30 cellular contexts compared by ENCODE assay signal in genomic region chr22:36532466-36532865, GRCh38.
"Had no signal": no experiment of that assay in that cellular context is flagged by ENCODE, and none has a peak within 500 bp of the region (broad histone marks: within the 10 kb centered on the region; RNA-seq: fewer than 3 reads in every experiment).

No MANE protein-coding gene starts in this region.

- H3K27me3 Mint-ChIP-seq: activated CD4-positive, alpha-beta T cell treated with anti-CD3 and anti-CD28 coated beads, Interleukin-2, amount 10 ng/mL, durations not matched to agents 7 days and 5 days; activated T-cell treated with anti-CD3 and anti-CD28 coated beads, Interleukin-2, amount 50 U/mL, for 24 hours had no signal

- H3K4me3 ChIP-seq: ascending aorta, breast epithelium, cardiac muscle cell, coronary artery, dorsolateral prefrontal cortex, gastrocnemius medialis, heart left ventricle had no signal

- H3K4me3 Mint-ChIP-seq: activated CD4-positive, alpha-beta memory T cell treated with anti-CD3 and anti-CD28 coated beads, Interleukin-2, amount 10 ng/mL, durations not matched to agents 7 days and 5 days; activated CD4-positive, alpha-beta T cell treated with anti-CD3 and anti-CD28 coated beads, Interleukin-2, amount 10 ng/mL, durations not matched to agents 7 days and 5 days; activated naive CD4-positive, alpha-beta T cell treated with anti-CD3 and anti-CD28 coated beads, Interleukin-2, amount 10 ng/mL, durations not matched to agents 7 days and 5 days; activated naive CD8-positive, alpha-beta T cell treated with anti-CD3 and anti-CD28 coated beads, Interleukin-2, amount 10 ng/mL, durations not matched to agents 7 days and 5 days; activated T-cell treated with anti-CD3 and anti-CD28 coated beads, Interleukin-2, amount 50 U/mL, for 24 hours; dendritic cell treated with granulocyte-macrophage colony-stimulating factor and Interleukin-4, amounts not matched to agents 40 ng/mL and 50 ng/mL, for 4 days; endodermal cell had no signal

- DNase-seq: activated CD4-positive, alpha-beta memory T cell treated with anti-CD3 and anti-CD28 coated beads, Interleukin-2, amount 10 ng/mL, durations not matched to agents 7 days and 5 days; activated CD4-positive, alpha-beta T cell treated with anti-CD3 and anti-CD28 coated beads for 1 hour; activated CD4-positive, alpha-beta T cell treated with anti-CD3 and anti-CD28 coated beads for 4 hours; activated CD4-positive, alpha-beta T cell treated with anti-CD3 and anti-CD28 coated beads, Interleukin-2, amount 10 ng/mL, durations not matched to agents 7 days and 5 days; activated CD4-positive, alpha-beta T cell treated with anti-CD3 and anti-CD28 coated beads, Interleukin-2, amount 50 U/mL, for 4 hours; activated CD8-positive, alpha-beta memory T cell treated with anti-CD3 and anti-CD28 coated beads, Interleukin-2, amount 50 U/mL, for 48 hours; activated gamma-delta T cell; activated naive CD4-positive, alpha-beta T cell; activated naive CD4-positive, alpha-beta T cell treated with anti-CD3 and anti-CD28 coated beads, Interleukin-2, amount 10 ng/mL, durations not matched to agents 7 days and 5 days; activated naive CD8-positive, alpha-beta T cell treated with anti-CD3 and anti-CD28 coated beads, Interleukin-2, amount 10 ng/mL, durations not matched to agents 7 days and 5 days; activated T-cell treated with anti-CD3 and anti-CD28 coated beads for 4 hours; activated T-cell treated with anti-CD3 and anti-CD28 coated beads, Interleukin-2, amount 50 U/mL, for 24 hours; activated T-cell treated with anti-CD3 and anti-CD28 coated beads, Interleukin-2, amount 50 U/mL, for 72 hours; central memory CD4-positive, alpha-beta T cell; dorsolateral prefrontal cortex; effector memory CD4-positive, alpha-beta T cell; endodermal cell; foreskin keratinocyte; gastrocnemius medialis; glutamatergic neuron; heart left ventricle; T-helper 2 cell had no signal

- H3K27ac Mint-ChIP-seq: activated CD4-positive, alpha-beta memory T cell treated with anti-CD3 and anti-CD28 coated beads, Interleukin-2, amount 10 ng/mL, durations not matched to agents 7 days and 5 days; activated CD4-positive, alpha-beta T cell treated with anti-CD3 and anti-CD28 coated beads, Interleukin-2, amount 10 ng/mL, durations not matched to agents 7 days and 5 days; activated T-cell treated with anti-CD3 and anti-CD28 coated beads, Interleukin-2, amount 50 U/mL, for 24 hours; dendritic cell treated with granulocyte-macrophage colony-stimulating factor and Interleukin-4, amounts not matched to agents 40 ng/mL and 50 ng/mL, for 4 days; endodermal cell had no signal

- H3K36me3 Mint-ChIP-seq: brain had no signal

- H3K9me3 Mint-ChIP-seq: activated naive CD4-positive, alpha-beta T cell treated with anti-CD3 and anti-CD28 coated beads, Interleukin-2, amount 10 ng/mL, durations not matched to agents 7 days and 5 days; activated T-cell treated with anti-CD3 and anti-CD28 coated beads, Interleukin-2, amount 50 U/mL, for 24 hours; dendritic cell treated with granulocyte-macrophage colony-stimulating factor and Interleukin-4, amounts not matched to agents 40 ng/mL and 50 ng/mL, for 4 days had no signal

- H3K4me1 Mint-ChIP-seq: endodermal cell had no signal

- H3K27me3 ChIP-seq: ascending aorta, breast epithelium, cardiac muscle cell, foreskin keratinocyte, gastrocnemius medialis had no signal

- ATAC-seq: activated naive CD4-positive, alpha-beta T cell treated with anti-CD3 and anti-CD28 coated beads, Interleukin-2, amount 50 U/mL, for 72 hours; activated T-cell treated with anti-CD3 and anti-CD28 coated beads, Interleukin-2, amount 50 U/mL, for 72 hours; esophagus mucosa; foreskin keratinocyte; gastrocnemius medialis; heart left ventricle had no signal

- H3K36me3 ChIP-seq: ascending aorta, breast epithelium, cardiac muscle cell, gastrocnemius medialis had no signal

- H3K9me3 ChIP-seq: ascending aorta, breast epithelium, gastrocnemius medialis had no signal

- H3K27ac ChIP-seq: ascending aorta, breast epithelium, cardiac muscle cell, coronary artery, dorsolateral prefrontal cortex, foreskin keratinocyte, gastrocnemius medialis, heart left ventricle had no signal
